21 cellular contexts compared by ENCODE assay signal in the genomic region with DNA sequence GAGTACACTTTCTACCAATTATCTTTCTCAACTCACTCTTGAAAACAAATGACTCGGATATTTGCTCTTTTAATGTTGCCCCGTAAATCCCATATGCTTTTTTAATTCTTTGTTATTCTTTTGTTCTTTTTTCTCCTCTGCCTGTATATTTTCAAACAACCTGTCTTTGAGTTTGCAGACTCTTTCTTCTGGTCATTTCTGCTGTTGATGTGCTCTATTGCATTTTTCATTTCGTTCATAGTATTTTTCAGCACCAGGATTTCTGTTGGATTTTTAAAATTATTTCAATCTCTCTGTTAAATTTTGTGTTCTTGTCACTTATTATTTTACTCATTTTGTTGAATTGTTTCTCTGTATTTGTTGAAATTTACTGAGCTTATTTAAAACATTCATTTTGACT.
DNase-seq lines count a peak whose midpoint lies in the region; ATAC-seq, FAIRE-seq and TF ChIP-seq lines count a peak whose summit lies in the region.
"Had no signal": no experiment of that assay in that cellular context is flagged by ENCODE, and none has a peak within 500 bp of the region (broad histone marks: within the 10 kb centered on the region; RNA-seq: fewer than 3 reads in every experiment).

No MANE protein-coding gene starts in this region.

- no peak for TF ChIP-seq POLR2A in HepG2 (IDR thresholded peaks at IDR 0.05; ENCODE audit: insufficient read depth in 1 of 2, low read depth in 2 of 2, low read length in 2 of 2)
- no peak for TF ChIP-seq POLR2A in right lobe of liver (IDR thresholded peaks at IDR 0.05)

- no peak overlapping the region for H3K27ac ChIP-seq in HepG2 (ENCODE audit: extremely low read length, insufficient read depth, low read length)
- no peak overlapping the region for H3K27ac ChIP-seq in right lobe of liver
- H3K27ac ChIP-seq in small intestine (ENCODE audit: low read depth in 1 of 2, low read length in 1 of 2) = no peak overlapping the region
- no peak overlapping the region for H3K27ac ChIP-seq in OCI-LY7 (ENCODE audit: low read depth, low read length, poor library complexity, severe bottlenecking)
- H3K27ac ChIP-seq: 22Rv1, BLaER1, C4-2B, GM23248 had no signal

- in situ Hi-C loops in HepG2 (cut with HindIII; ENCODE audit: extremely low pct_ligation_motif_present, low pct_unique_long_range_greater_than_20kb) = no loop called here

- 3% methylated on average over 3 of the region's 3 CpGs for WGBS in HepG2 (ENCODE audit: low lambda C conversion rate)
- 81% methylated on average over 3 of the region's 3 CpGs for WGBS in right lobe of liver (ENCODE audit: insufficient coverage, low coverage, low lambda C conversion rate, missing lambda C conversion rate)
- WGBS in small intestine, 3 donors = 89 to 96% (median 91%) methylated on average over 3 of the region's 3 CpGs

- H3K4me3 ChIP-seq in HepG2 (replicated peaks in 1 of 3; ENCODE audit: insufficient read depth in 1 of 3, low read depth in 2 of 3, low read length in 3 of 3) = no peak overlapping the region
- H3K4me3 ChIP-seq in right lobe of liver = no peak overlapping the region
- H3K4me3 ChIP-seq in small intestine (ENCODE audit: low read depth in 1 of 2, low read length in 2 of 2) = no peak overlapping the region
- H3K4me3 ChIP-seq in OCI-LY7 (ENCODE audit: low read depth, low read length, poor library complexity, severe bottlenecking) = no peak overlapping the region
- H3K4me3 ChIP-seq: BLaER1, GM23248 had no signal

- FAIRE-seq in HepG2 (lab: Jason Lieb, UNC) (no peak), TTC549 (lab: Jason Lieb, UNC) (peak; percentile 46), small intestine (lab: Jason Lieb, UNC) (peak; percentile 49)
- FAIRE-seq: A204.1, GM12892, H1 had no signal

- CTCF ChIA-PET in HepG2 (lab: Yijun Ruan, JAX; ENCODE audit: low intra/inter-chr PET ratio, low total read pairs) = no interaction called here
- CTCF ChIA-PET in OCI-LY7 (lab: Charles Lee; ENCODE audit: unreplicated experiment) = no interaction called here

- TF ChIP-seq CTCF in HepG2 (CRISPR knock-in tag; IDR thresholded peaks at IDR 0.05) = no peak
- TF ChIP-seq CTCF in right lobe of liver (IDR thresholded peaks at IDR 0.05) = no peak
- TF ChIP-seq CTCF in OCI-LY7 (conservative IDR thresholded peaks at IDR 0.05; ENCODE audit: low read length) = no peak

- no peaks in the 10 kb centered on the region for H4K20me1 ChIP-seq in HepG2 (ENCODE audit: insufficient read depth, low read length)
- no peaks in the 10 kb centered on the region for H4K20me1 ChIP-seq in OCI-LY7 (ENCODE audit: insufficient read depth, low read length)
- H4K20me1 ChIP-seq: BLaER1 had no signal

- POLR2A ChIA-PET in HepG2 (lab: Yijun Ruan, JAX) = no interaction called here
- POLR2A ChIA-PET in OCI-LY7 (lab: Charles Lee) = interaction anchor here (1.0 kb wide), 1 partner anchor 18 kb away, joined by 3 read pairs; no protein-coding TSS in a partner anchor

- no peaks in the 10 kb centered on the region for H3K9me2 ChIP-seq in OCI-LY7 (ENCODE audit: insufficient read depth, low read length)

- DNase-seq in HepG2 (ENCODE audit: low spot score) (no peak), right lobe of liver (no peak), small intestine (no peak), OCI-LY7 (ENCODE audit: low spot score) (no peak)
- DNase-seq: Caco-2; CD4-positive, CD25-positive, alpha-beta regulatory T cell; CD8-positive, alpha-beta T cell; DMS153; DND-41; GM23248; H7; HCEC 1CT; HFFc6 had no signal

- no peaks in the 10 kb centered on the region for H3K79me2 ChIP-seq in HepG2 (ENCODE audit: insufficient read depth, low read length)
- no peaks in the 10 kb centered on the region for H3K79me2 ChIP-seq in OCI-LY7 (ENCODE audit: insufficient read depth, low read depth, low read length)

- H3K9ac ChIP-seq in HepG2 (ENCODE audit: insufficient read depth, low read depth, low read length) = no peak overlapping the region
- H3K9ac ChIP-seq: BLaER1, GM23248 had no signal

- H3K27me3 ChIP-seq in HepG2 (ENCODE audit: control insufficient read depth in 1 of 2, insufficient read depth in 2 of 2, low read length in 2 of 2) (no peaks in the 10 kb centered on the region), right lobe of liver (no peaks in the 10 kb centered on the region), small intestine (ENCODE audit: control insufficient read depth in 2 of 2, insufficient read depth in 2 of 2, low read length in 2 of 2) (no peaks in the 10 kb centered on the region)
- H3K27me3 ChIP-seq: BLaER1 had no signal

- H3K9me3 ChIP-seq in HepG2 (ENCODE audit: low read length) (peaks cover 15% of the 10 kb centered on the region; the same call in 1 of the 2 replicates), right lobe of liver (no peaks in the 10 kb centered on the region), small intestine (ENCODE audit: control insufficient read depth, low read depth) (peaks cover 1% of the 10 kb centered on the region), OCI-LY7 (ENCODE audit: low read length) (0 out of 2 replicates have a peak, but pooled peaks cover 8% of the 10 kb centered on the region)

- no TSS peak for BruUV-seq in HepG2 (replicated peaks; lab: Mats Ljungman, UMichigan)
- BruUV-seq in OCI-LY7 (replicated peaks; lab: Mats Ljungman, UMichigan) = no TSS peak

- H3K36me3 ChIP-seq in HepG2 (replicated peaks in 1 of 2; ENCODE audit: control insufficient read depth in 1 of 2, insufficient read depth in 2 of 2, low read length in 2 of 2) (no peaks in the 10 kb centered on the region), right lobe of liver (no peaks in the 10 kb centered on the region), small intestine (ENCODE audit: control insufficient read depth in 2 of 2, insufficient read depth in 2 of 2, low read length in 2 of 2) (no peaks in the 10 kb centered on the region), OCI-LY7 (ENCODE audit: insufficient read depth, low read length) (no peaks in the 10 kb centered on the region)
- H3K36me3 ChIP-seq: BLaER1 had no signal

- H2AFZ ChIP-seq in HepG2 (ENCODE audit: low read length) = no peak overlapping the region
- no peak overlapping the region for H2AFZ ChIP-seq in OCI-LY7 (ENCODE audit: low read length)
- H2AFZ ChIP-seq: GM23248 had no signal

- ATAC-seq in HepG2 (no peak), right lobe of liver (no peak), HG03342 (IDR thresholded peaks at IDR 0.05; ENCODE audit: unreplicated experiment) (no peak)
- ATAC-seq: CD8-positive, alpha-beta T cell had no signal

- TF ChIP-seq RAD21 in HepG2 (CRISPR knock-in tag; IDR thresholded peaks at IDR 0.05) = no peak

- no peaks in the 10 kb centered on the region for H3K4me1 ChIP-seq in HepG2 (ENCODE audit: insufficient read depth, low read length)
- H3K4me1 ChIP-seq in right lobe of liver = no peaks in the 10 kb centered on the region
- no peaks in the 10 kb centered on the region for H3K4me1 ChIP-seq in small intestine (ENCODE audit: control insufficient read depth in 2 of 2, insufficient read depth in 1 of 2, low read depth in 1 of 2, low read length in 1 of 2)
- no peaks in the 10 kb centered on the region for H3K4me1 ChIP-seq in OCI-LY7 (ENCODE audit: insufficient read depth, low read length, poor library complexity, severe bottlenecking)
- H3K4me1 ChIP-seq: BLaER1 had no signal

- intact Hi-C loops in HepG2 (cut with micrococcal nuclease; ENCODE audit: unreplicated experiment) (no loop called here), right lobe of liver (cut with DNase I) (no loop called here), OCI-LY7 (cut with micrococcal nuclease; ENCODE audit: unreplicated experiment) (no loop called here)

- H3K4me2 ChIP-seq in HepG2 (ENCODE audit: low read depth, low read length) (no peak overlapping the region), OCI-LY7 (ENCODE audit: low read length) (no peak overlapping the region)
- H3K4me2 ChIP-seq: BLaER1 had no signal

- TF ChIP-seq EP300 in HepG2 (IDR thresholded peaks at IDR 0.05; ENCODE audit: low read depth in 2 of 2, low read length in 2 of 2) = no peak
- no peak for TF ChIP-seq EP300 in HepG2 (CRISPR knock-in tag; IDR thresholded peaks at IDR 0.05; ENCODE audit: borderline replicate concordance)

TF ChIP-seq in HepG2, 621 proteins besides CTCF, POLR2A, EP300 and RAD21:
- TF ChIP-seq ZNF510 (CRISPR knock-in tag; IDR thresholded peaks at IDR 0.05; ENCODE audit: low read depth) (no peak), ZNF20 (CRISPR knock-in tag; IDR thresholded peaks at IDR 0.05) (no peak), ZNF160 (CRISPR knock-in tag; IDR thresholded peaks at IDR 0.05) (peak; percentile 99), HCFC1 (IDR thresholded peaks at IDR 0.05; ENCODE audit: low read depth, low read length) (no peak)
- TF ChIP-seq, protein P1, sequence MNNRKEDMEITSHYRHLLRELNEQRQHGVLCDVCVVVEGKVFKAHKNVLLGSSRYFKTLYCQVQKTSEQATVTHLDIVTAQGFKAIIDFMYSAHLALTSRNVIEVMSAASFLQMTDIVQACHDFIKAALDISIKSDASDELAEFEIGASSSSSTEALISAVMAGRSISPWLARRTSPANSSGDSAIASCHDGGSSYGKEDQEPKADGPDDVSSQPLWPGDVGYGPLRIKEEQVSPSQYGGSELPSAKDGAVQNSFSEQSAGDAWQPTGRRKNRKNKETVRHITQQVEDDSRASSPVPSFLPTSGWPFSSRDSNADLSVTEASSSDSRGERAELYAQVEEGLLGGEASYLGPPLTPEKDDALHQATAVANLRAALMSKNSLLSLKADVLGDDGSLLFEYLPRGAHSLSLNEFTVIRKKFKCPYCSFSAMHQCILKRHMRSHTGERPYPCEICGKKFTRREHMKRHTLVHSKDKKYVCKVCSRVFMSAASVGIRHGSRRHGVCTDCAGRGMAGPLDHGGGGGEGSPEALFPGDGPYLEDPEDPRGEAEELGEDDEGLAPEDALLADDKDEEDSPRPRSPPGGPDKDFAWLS (CRISPR knock-in tag; IDR thresholded peaks at IDR 0.05; ENCODE audit: borderline replicate concordance) = no peak
TF ChIP-seq in HepG2: peak in this region for 1.
